In genomic region chr2:103616891-103617290, GRCh38 we compare ENCODE assay signal across 24 cellular contexts.
"Had no signal": no experiment of that assay in that cellular context is flagged by ENCODE, and none has a peak within 500 bp of the region (broad histone marks: within the 10 kb centered on the region; RNA-seq: fewer than 3 reads in every experiment).

No MANE protein-coding gene starts in this region.

- H3K27ac Mint-ChIP-seq: immature natural killer cell, mesothelial cell of epicardium had no signal

- H2AFZ ChIP-seq: hepatocyte had no signal

- DNase-seq: dermis blood vessel endothelial cell; dorsolateral prefrontal cortex; effector CD4-positive, alpha-beta T cell; effector memory CD4-positive, alpha-beta T cell; erythroblast; esophagus squamous epithelium; foreskin fibroblast; foreskin melanocyte; gastrocnemius medialis; heart left ventricle; hypothalamus; immature natural killer cell; islet precursor cell; kidney; kidney glomerular epithelial cell; left cardiac atrium; left ventricle myocardium superior; lower lobe of right lung; mesenchymal stem cell had no signal

- H3K4me2 ChIP-seq: hepatocyte had no signal

- H3K36me3 Mint-ChIP-seq: immature natural killer cell, mesothelial cell of epicardium had no signal

- H3K4me1 Mint-ChIP-seq: immature natural killer cell, mesothelial cell of epicardium had no signal

- H3K9me3 ChIP-seq: gastrocnemius medialis had no signal

- H3K27me3 ChIP-seq: dorsolateral prefrontal cortex, esophagus squamous epithelium, gastrocnemius medialis, heart left ventricle, hepatocyte, left lung had no signal

- H3K36me3 ChIP-seq: esophagus squamous epithelium, gastrocnemius medialis, heart left ventricle, left lung, lower lobe of right lung had no signal

- H3K79me2 ChIP-seq: hepatocyte had no signal

- H3K4me3 ChIP-seq: coronary artery, dorsolateral prefrontal cortex, esophagus squamous epithelium, gastrocnemius medialis, heart left ventricle, hepatocyte, left lung, lower lobe of right lung had no signal

- H3K27ac ChIP-seq: coronary artery, dorsolateral prefrontal cortex, esophagus squamous epithelium, gastrocnemius medialis, heart left ventricle, hepatocyte, left lung, lower lobe of right lung had no signal

- H3K4me1 ChIP-seq: esophagus squamous epithelium, gastrocnemius medialis, heart left ventricle, left lung, lower lobe of right lung had no signal

- ATAC-seq: esophagus mucosa, gastrocnemius medialis, heart left ventricle, left cardiac atrium, left lung, left ventricle myocardium superior, lower lobe of right lung had no signal

- H3K4me3 Mint-ChIP-seq: immature natural killer cell, mesothelial cell of epicardium had no signal
